ENCODE assay signal across 8 cellular contexts in the genomic region with DNA sequence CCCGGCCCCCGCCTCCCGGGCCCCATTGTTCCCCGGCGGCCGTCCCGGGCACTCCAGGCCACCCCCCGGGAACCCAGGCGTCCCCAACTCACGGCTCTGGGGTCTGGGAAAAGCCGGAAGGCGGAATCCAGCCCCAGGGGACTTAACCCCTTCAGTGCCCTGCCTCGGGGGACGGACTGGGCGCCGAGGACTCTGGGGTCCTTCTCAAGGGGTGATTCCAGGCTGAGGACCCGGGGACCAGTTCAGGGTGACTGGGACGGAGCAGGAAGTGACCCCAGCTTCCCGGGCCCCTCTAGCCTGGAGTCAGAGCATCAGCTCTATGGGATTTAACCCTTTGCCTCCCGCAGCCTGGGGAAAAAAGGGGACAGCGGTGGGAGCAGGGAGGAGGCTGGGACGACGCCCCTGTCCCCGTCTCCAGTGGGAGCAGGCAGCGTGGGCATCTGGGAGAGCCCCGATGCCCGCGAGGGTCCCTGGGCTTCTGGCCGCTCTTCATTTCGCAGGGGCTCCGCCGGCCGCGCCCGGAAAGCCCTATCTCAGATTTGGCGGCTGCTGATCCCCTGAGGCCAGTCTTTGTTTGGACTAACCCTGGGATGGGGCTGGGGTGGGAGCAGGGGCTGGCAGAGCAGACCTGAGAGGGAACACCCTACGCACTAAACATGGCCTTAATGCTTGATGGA. TPM values are rescaled to one million over a fixed set of nuclear protein-coding genes. Genes with fewer than 3 reads are reported as not detected.
DNase-seq lines count a peak whose midpoint lies in the region; ATAC-seq, FAIRE-seq and TF ChIP-seq lines count a peak whose summit lies in the region.

Gene ZNF629, minus strand, starts transcription at position 270 of the 677 bp plus-strand sequence. CDS start 2,723 bp downstream, outside the sequence.

- DNase-seq in 8988T: peak; percentile 87
- DNase-seq in NCI-H345 treated with DMSO at 0.1 percent for 48 hours (lab: John Stamatoyannopoulos, UW; ENCODE audit: unreplicated experiment): peak; percentile 42
- DNase-seq in activated naive CD4-positive, alpha-beta T cell treated with Interleukin-2 at 50 U/mL for 16 hours: peak; percentile 20
- DNase-seq in frontal cortex (ENCODE audit: low spot score in 2 of 2): peak; percentile 95
- no peak for DNase-seq in natural killer cell
- DNase-seq in urothelium cell line (ENCODE audit: low spot score): peak; percentile 67
- DNase-seq in AML-193 (lab: John Stamatoyannopoulos, UW): no peak

- peak within 1 kb of the TSS; percentile 92 for H3K4me3 ChIP-seq in GM08714 (ENCODE audit: low read length)

- no peak for TF ChIP-seq CTCF in natural killer cell (IDR thresholded peaks at IDR 0.05)

- H3K27me3 Mint-ChIP-seq in natural killer cell (ENCODE audit: low read depth in 2 of 2): peaks cover 8 to 13% of the 10 kb centered on the region in 2 donors

- H3K4me1 Mint-ChIP-seq in natural killer cell: peaks cover 5 to 18% of the 10 kb centered on the region in 2 donors

- H3K4me3 Mint-ChIP-seq in natural killer cell: peak within 1 kb of the TSS; percentile 88

- no peaks in the 10 kb centered on the region for H3K9me3 Mint-ChIP-seq in natural killer cell

- FAIRE-seq in frontal cortex (lab: Jason Lieb, UNC) (no peak), urothelium cell line (lab: Jason Lieb, UNC) (no peak)

- peak within 1 kb of the TSS in 1 of 2 donors; percentile 52 for H3K27ac Mint-ChIP-seq in natural killer cell

- ATAC-seq in natural killer cell: peak; percentile 26 to 58 (median 41)

- H3K36me3 Mint-ChIP-seq in natural killer cell: no peaks in the 10 kb centered on the region

- intact Hi-C loops in natural killer cell (cut with micrococcal nuclease): no loop called here

RNA-seq across cellular contexts. Expression of gene ZNF629, which starts in this region (rescaled TPM):
- total RNA-seq in frontal cortex: 11.4 TPM
- total RNA-seq in natural killer cell: 1 to 10 TPM in 2 of 3 donors, under 1 TPM in 1; 0.96 to 1.9 (median 1.8) TPM

Comparison
In these comparisons a context has a peak if more than half of its experiments do, and no peak if none do; other contexts are left out.
1. DNase-seq: peak in 8988T (single experiment), NCI-H345 treated with DMSO at 0.1 percent for 48 hours (single experiment), activated naive CD4-positive, alpha-beta T cell treated with Interleukin-2 at 50 U/mL for 16 hours (single experiment), frontal cortex (2 of 2) and urothelium cell line (single experiment); none in natural killer cell (single experiment) and AML-193 (0 of 2).